ENCODE assay signal across 11 cellular contexts in the genomic region with DNA sequence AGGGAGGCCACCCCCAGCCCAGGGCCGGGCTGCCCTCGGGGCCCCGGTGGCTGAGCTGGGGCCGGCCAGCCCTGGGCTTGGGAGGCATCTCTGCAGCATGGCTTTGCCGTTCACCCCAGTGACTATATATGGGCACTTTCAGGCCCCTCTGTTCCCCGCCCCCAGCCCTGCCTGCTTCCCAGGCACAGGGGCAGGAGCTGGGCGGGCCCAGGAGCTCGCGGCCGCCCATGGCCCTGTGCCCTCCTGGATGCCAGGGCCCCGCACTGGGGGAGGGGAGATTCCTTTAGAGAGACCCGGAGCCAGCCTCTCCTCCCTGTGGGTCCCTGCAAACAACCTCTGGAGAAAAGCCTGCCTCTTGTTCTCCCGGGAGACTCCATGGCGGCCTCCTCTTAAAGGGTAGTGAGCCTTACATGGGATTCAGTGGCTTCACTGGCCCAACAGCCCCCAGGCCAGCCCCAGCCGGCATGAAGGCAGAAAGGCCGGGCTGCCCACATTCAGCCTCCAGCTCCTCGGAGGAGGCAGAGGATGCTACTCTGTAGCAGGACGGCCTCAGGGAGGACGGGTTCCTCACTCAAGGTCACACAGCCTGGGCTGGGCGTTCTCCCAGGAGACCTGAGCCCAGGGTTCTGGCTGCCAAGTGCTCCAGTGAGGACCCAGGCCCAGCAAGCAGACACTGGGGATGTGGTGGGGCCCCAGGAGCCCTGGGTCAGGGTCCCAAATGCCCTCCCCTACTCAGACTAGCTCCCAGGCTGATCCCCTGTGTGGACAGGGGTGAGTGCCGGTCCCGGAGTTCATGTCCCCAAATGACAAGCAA. TPM values are rescaled to one million over a fixed set of nuclear protein-coding genes. Genes with fewer than 3 reads are reported as not detected.
DNase-seq lines count a peak whose midpoint lies in the region; TF ChIP-seq lines count a peak whose summit lies in the region.
"Had no signal": no experiment of that assay in that cellular context is flagged by ENCODE, and none has a peak within 500 bp of the region (broad histone marks: within the 10 kb centered on the region; RNA-seq: fewer than 3 reads in every experiment).

No MANE protein-coding gene starts in this region.

- peak overlapping the region; percentile 29 to 88 (median 60); a peak in 18 of 22 replicates for H3K9ac ChIP-seq in BLaER1 treated with 17β-estradiol and CSF1 and Interleukin-3, amounts not matched to agents 10 nM and 100 nM

- peak overlapping the region in 10 of 11 experiments; percentile 74 to 86 (median 82); a peak in 17 of 22 replicates for H3K27ac ChIP-seq in BLaER1 treated with 17β-estradiol and CSF1 and Interleukin-3, amounts not matched to agents 10 nM and 100 nM
- H3K27ac ChIP-seq in SJCRH30, result peak overlapping the region; percentile 24; the same call in 1 of the 2 replicates
- H3K27ac ChIP-seq in ovary, result peak overlapping the region; percentile 21 to 30

- H3K9me3 ChIP-seq in BLaER1 treated with 17β-estradiol and CSF1 and Interleukin-3, amounts not matched to agents 10 nM and 100 nM (replicated peaks in 1 of 11), result no peaks in the 10 kb centered on the region
- no peaks in the 10 kb centered on the region for H3K9me3 ChIP-seq in SJCRH30 (replicated peaks)
- H3K9me3 ChIP-seq in ovary, result no peaks in the 10 kb centered on the region

- no peaks in the 10 kb centered on the region; a peak in 1 of 22 replicates for H3K36me3 ChIP-seq in BLaER1 treated with 17β-estradiol and CSF1 and Interleukin-3, amounts not matched to agents 10 nM and 100 nM
- no peaks in the 10 kb centered on the region for H3K36me3 ChIP-seq in SJCRH30
- H3K36me3 ChIP-seq in ovary, result no peaks in the 10 kb centered on the region

- CTCF ChIA-PET in activated CD4-positive, alpha-beta memory T cell treated with anti-CD3 and anti-CD28 coated beads, Interleukin-2, amount 10 ng/mL, durations not matched to agents 7 days and 5 days (lab: Charles Lee), result interaction anchor here (0.7 to 3.6 kb wide), 3 partner anchors 31 to 123 kb away, joined by 3 to 40 read pairs (median 11); no protein-coding TSS in a partner anchor

- peaks cover 4% of the 10 kb centered on the region for H3K27me3 Mint-ChIP-seq in glutamatergic neuron (ENCODE audit: unreplicated experiment)
- no peaks in the 10 kb centered on the region for H3K27me3 Mint-ChIP-seq in activated CD4-positive, alpha-beta memory T cell treated with anti-CD3 and anti-CD28 coated beads, Interleukin-2, amount 10 ng/mL, durations not matched to agents 7 days and 5 days

- no peaks in the 10 kb centered on the region for H3K36me3 Mint-ChIP-seq in glutamatergic neuron (ENCODE audit: unreplicated experiment)
- no peaks in the 10 kb centered on the region for H3K36me3 Mint-ChIP-seq in activated CD4-positive, alpha-beta memory T cell treated with anti-CD3 and anti-CD28 coated beads, Interleukin-2, amount 10 ng/mL, durations not matched to agents 7 days and 5 days (ENCODE audit: low read depth)
- H3K36me3 Mint-ChIP-seq: naive thymus-derived CD4-positive, alpha-beta T cell had no signal

- peak overlapping the region in 1 of 10 experiments; percentile 21; a peak in 1 of 20 replicates for H3K4me3 ChIP-seq in BLaER1 treated with 17β-estradiol and CSF1 and Interleukin-3, amounts not matched to agents 10 nM and 100 nM
- no peak overlapping the region for H3K4me3 ChIP-seq in SJCRH30
- H3K4me3 ChIP-seq in ovary, result peak overlapping the region; percentile 12
- no peak overlapping the region for H3K4me3 ChIP-seq in lower leg skin (ENCODE audit: low read depth, poor library complexity, severe bottlenecking)

- peaks cover 55 to 91% (median 74%) of the 10 kb centered on the region in 10 experiments for H3K4me1 ChIP-seq in BLaER1 treated with 17β-estradiol and CSF1 and Interleukin-3, amounts not matched to agents 10 nM and 100 nM
- H3K4me1 ChIP-seq in SJCRH30 (peaks cover 44% of the 10 kb centered on the region), ovary (ENCODE audit: insufficient read depth) (peaks cover 11% of the 10 kb centered on the region)

- H3K4me2 ChIP-seq in BLaER1 treated with 17β-estradiol and CSF1 and Interleukin-3, amounts not matched to agents 10 nM and 100 nM, result peak overlapping the region in 10 of 11 experiments; percentile 5 to 98 (median 90); a peak in 20 of 22 replicates

- no peak overlapping the region for H3K4me3 Mint-ChIP-seq in glutamatergic neuron (ENCODE audit: unreplicated experiment)
- no peak overlapping the region for H3K4me3 Mint-ChIP-seq in activated CD4-positive, alpha-beta memory T cell treated with anti-CD3 and anti-CD28 coated beads, Interleukin-2, amount 10 ng/mL, durations not matched to agents 7 days and 5 days
- H3K4me3 Mint-ChIP-seq: activated CD4-positive, alpha-beta T cell treated with anti-CD3 and anti-CD28 coated beads, Interleukin-2, amount 10 ng/mL, durations not matched to agents 24 days and 14 days had no signal

- H4K20me1 ChIP-seq in BLaER1 treated with 17β-estradiol and CSF1 and Interleukin-3, amounts not matched to agents 10 nM and 100 nM, result peaks cover 0 to 77% (median 0%) of the 10 kb centered on the region in 11 experiments; a peak in 8 of 22 replicates

- intact Hi-C loops in ovary (cut with DNase I), result no loop called here
- intact Hi-C loops in lower leg skin (cut with DNase I; ENCODE audit: low total_unique reads), result no loop called here

- no peak for TF ChIP-seq EP300 in ovary (IDR thresholded peaks at IDR 0.05)

- H3K27ac Mint-ChIP-seq in glutamatergic neuron (ENCODE audit: unreplicated experiment), result no peak overlapping the region
- H3K27ac Mint-ChIP-seq in activated CD4-positive, alpha-beta memory T cell treated with anti-CD3 and anti-CD28 coated beads, Interleukin-2, amount 10 ng/mL, durations not matched to agents 7 days and 5 days, result no peak overlapping the region
- H3K27ac Mint-ChIP-seq: activated CD4-positive, alpha-beta T cell treated with anti-CD3 and anti-CD28 coated beads, Interleukin-2, amount 10 ng/mL, durations not matched to agents 24 days and 14 days had no signal

- DNase-seq in SJCRH30, result peak in 1 of 2 experiments; percentile 11
- DNase-seq in glutamatergic neuron, result peak; percentile 15
- no peak for DNase-seq in ovary
- DNase-seq in lower leg skin (ENCODE audit: low spot score in 2 of 2), result no peak
- no peak for DNase-seq in occipital lobe (lab: John Stamatoyannopoulos, UW)
- no peak for DNase-seq in NCI-H82 (lab: John Stamatoyannopoulos, UW)
- no peak for DNase-seq in activated CD4-positive, alpha-beta memory T cell treated with anti-CD3 and anti-CD28 coated beads, Interleukin-2, amount 10 ng/mL, durations not matched to agents 7 days and 5 days
- DNase-seq: activated CD4-positive, alpha-beta T cell treated with anti-CD3 and anti-CD28 coated beads, Interleukin-2, amount 10 ng/mL, durations not matched to agents 24 days and 14 days; naive thymus-derived CD4-positive, alpha-beta T cell; NCI-H1092 had no signal

- no peak for TF ChIP-seq CTCF in glutamatergic neuron (IDR thresholded peaks at IDR 0.05; ENCODE audit: partially characterized antibody, unreplicated experiment)
- TF ChIP-seq CTCF in ovary (IDR thresholded peaks at IDR 0.05), result no peak
- TF ChIP-seq CTCF in lower leg skin (IDR thresholded peaks at IDR 0.05), result no peak

- POLR2A ChIA-PET in activated CD4-positive, alpha-beta memory T cell treated with anti-CD3 and anti-CD28 coated beads, Interleukin-2, amount 10 ng/mL, durations not matched to agents 7 days and 5 days (lab: Charles Lee), result interaction anchor here (0.8 to 1.8 kb wide), 2 partner anchors 18 to 29 kb away, joined by 4 to 7 read pairs; no protein-coding TSS in a partner anchor

- H3K27me3 ChIP-seq in BLaER1 treated with 17β-estradiol and CSF1 and Interleukin-3, amounts not matched to agents 10 nM and 100 nM, result peaks cover 12 to 72% (median 60%) of the 10 kb centered on the region in 11 experiments
- peaks cover 7% of the 10 kb centered on the region for H3K27me3 ChIP-seq in SJCRH30
- H3K27me3 ChIP-seq in ovary, result no peaks in the 10 kb centered on the region

- TF ChIP-seq POLR2A in ovary (IDR thresholded peaks at IDR 0.05), result no peak
- TF ChIP-seq POLR2A in lower leg skin (IDR thresholded peaks at IDR 0.05), result no peak

- H3K4me1 Mint-ChIP-seq in glutamatergic neuron (ENCODE audit: low read depth, unreplicated experiment), result peaks cover 6% of the 10 kb centered on the region
- H3K4me1 Mint-ChIP-seq in activated CD4-positive, alpha-beta memory T cell treated with anti-CD3 and anti-CD28 coated beads, Interleukin-2, amount 10 ng/mL, durations not matched to agents 7 days and 5 days, result peaks cover 13% of the 10 kb centered on the region
- H3K4me1 Mint-ChIP-seq: activated CD4-positive, alpha-beta T cell treated with anti-CD3 and anti-CD28 coated beads, Interleukin-2, amount 10 ng/mL, durations not matched to agents 24 days and 14 days had no signal

- peaks cover 2% of the 10 kb centered on the region for H3K9me3 Mint-ChIP-seq in glutamatergic neuron (ENCODE audit: unreplicated experiment)
- H3K9me3 Mint-ChIP-seq in activated CD4-positive, alpha-beta memory T cell treated with anti-CD3 and anti-CD28 coated beads, Interleukin-2, amount 10 ng/mL, durations not matched to agents 7 days and 5 days, result no peaks in the 10 kb centered on the region
- H3K9me3 Mint-ChIP-seq: activated CD4-positive, alpha-beta T cell treated with anti-CD3 and anti-CD28 coated beads, Interleukin-2, amount 10 ng/mL, durations not matched to agents 24 days and 14 days; naive thymus-derived CD4-positive, alpha-beta T cell had no signal

- WGBS in ovary, 3 donors, result 45 to 58% (median 50%) methylated on average over 17 to 22 of the region's 22 CpGs
- WGBS in lower leg skin, 2 donors, result 78 to 80% methylated on average over 10 to 22 of the region's 22 CpGs

RNA-seq across cellular contexts. Expression of gene NACC2, which starts 4.1 kb away (rescaled TPM):
- 3.6 and 4.4 TPM in 2 replicates for total RNA-seq in SJCRH30 (2014; rRNA removed; shearing (Covaris generic))
- total RNA-seq in glutamatergic neuron (ENCODE audit: unreplicated experiment) (3.9 TPM), ovary (10 to 100 TPM; 14.3 to 47.0 (median 29.8) TPM), lower leg skin (10 to 100 TPM in 3 of 4 donors, 1 to 10 TPM in 1; 9.1 to 17.3 (median 13.4) TPM), occipital lobe (5.9 TPM)
- polyA plus RNA-seq in ovary, result 1 to 10 TPM; 7.0 to 7.6 TPM
- total RNA-seq in activated CD4-positive, alpha-beta memory T cell treated with anti-CD3 and anti-CD28 coated beads, Interleukin-2, amount 10 ng/mL, durations not matched to agents 7 days and 5 days, result 1 to 10 TPM; 8.1 to 8.7 TPM

RNA-seq across cellular contexts. Expression of gene TMEM250, which starts 27.7 kb away (rescaled TPM):
- total RNA-seq in SJCRH30 (2014; rRNA removed; shearing (Covaris generic)), result 31.8 and 34.0 TPM in 2 replicates
- 16.0 TPM for total RNA-seq in glutamatergic neuron (ENCODE audit: unreplicated experiment)
- 10 to 100 TPM; 13.8 to 35.2 (median 26.2) TPM for total RNA-seq in ovary
- polyA plus RNA-seq in ovary, result 10 to 100 TPM in 1 of 2 donors, 1 to 10 TPM in 1; 3.7 to 19.3 TPM
- 10 to 100 TPM; 52.3 to 62.9 (median 55.1) TPM for total RNA-seq in lower leg skin
- total RNA-seq in occipital lobe, result 26.4 TPM
- total RNA-seq in activated CD4-positive, alpha-beta memory T cell treated with anti-CD3 and anti-CD28 coated beads, Interleukin-2, amount 10 ng/mL, durations not matched to agents 7 days and 5 days, result 10 to 100 TPM; 47.0 to 49.0 TPM

Comparison
In these comparisons a context has a peak if more than half of its experiments do, and no peak if none do; other contexts are left out.
1. H3K27ac ChIP-seq: peak in every context shown above with its lines; median percentile 82 in BLaER1 treated with 17β-estradiol and CSF1 and Interleukin-3, amounts not matched to agents 10 nM and 100 nM; 26 in ovary; 24 in SJCRH30.